ENCODE assay signal across 26 cellular contexts in the genomic region with DNA sequence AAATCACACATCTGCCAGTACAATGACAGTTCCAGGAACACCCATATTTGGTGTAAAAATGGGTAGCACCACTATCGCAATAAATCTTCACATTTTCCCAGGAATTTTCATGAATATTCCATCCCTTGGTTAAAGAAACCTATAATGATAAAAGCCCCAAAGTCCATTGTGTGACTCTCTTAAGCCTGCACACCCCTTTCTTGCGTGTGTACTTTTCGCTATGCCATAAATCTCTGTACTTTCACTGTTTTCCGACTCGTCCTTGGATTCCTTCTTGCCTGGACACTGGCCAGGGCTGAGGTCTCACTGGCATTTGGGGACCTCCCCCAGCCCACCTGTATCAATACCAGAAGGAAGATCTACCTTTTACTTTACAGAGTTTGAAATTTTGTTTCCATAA.
"Had no signal": no experiment of that assay in that cellular context is flagged by ENCODE, and none has a peak within 500 bp of the region (broad histone marks: within the 10 kb centered on the region; RNA-seq: fewer than 3 reads in every experiment).

No MANE protein-coding gene starts in this region.

- H3K4me1 ChIP-seq: colonic mucosa, esophagus muscularis mucosa, esophagus squamous epithelium, foreskin keratinocyte, gastrocnemius medialis, gastroesophageal sphincter had no signal

- H3K4me3 Mint-ChIP-seq: dendritic cell treated with granulocyte-macrophage colony-stimulating factor and Interleukin-4, amounts not matched to agents 40 ng/mL and 50 ng/mL, for 4 days; effector memory CD8-positive, alpha-beta T cell; endodermal cell had no signal

- H3K36me3 ChIP-seq: colonic mucosa, esophagus muscularis mucosa, esophagus squamous epithelium, gastrocnemius medialis, gastroesophageal sphincter, heart left ventricle, heart right ventricle had no signal

- H3K4me3 ChIP-seq: colonic mucosa, coronary artery, dorsolateral prefrontal cortex, esophagus muscularis mucosa, esophagus squamous epithelium, gastrocnemius medialis, gastroesophageal sphincter, heart left ventricle, heart right ventricle had no signal

- H3K9me3 ChIP-seq: colonic mucosa, esophagus muscularis mucosa, esophagus squamous epithelium, gastrocnemius medialis, gastroesophageal sphincter had no signal

- FAIRE-seq: endometrium, frontal cortex had no signal

- DNase-seq: colonic mucosa; cortex of kidney; dermis blood vessel endothelial cell; dorsolateral prefrontal cortex; effector CD4-positive, alpha-beta T cell; effector CD8-positive, alpha-beta T cell; effector memory CD4-positive, alpha-beta T cell; effector memory CD8-positive, alpha-beta T cell; endodermal cell; erythroblast; esophagus squamous epithelium; foreskin fibroblast; foreskin keratinocyte; foreskin melanocyte; gastrocnemius medialis; glutamatergic neuron; head of caudate nucleus; heart left ventricle; heart right ventricle had no signal

- ATAC-seq: effector memory CD8-positive, alpha-beta T cell; esophagus mucosa; foreskin keratinocyte; gastrocnemius medialis; gastroesophageal sphincter had no signal

- H3K9me3 Mint-ChIP-seq: effector memory CD8-positive, alpha-beta T cell had no signal

- H3K27ac Mint-ChIP-seq: dendritic cell treated with granulocyte-macrophage colony-stimulating factor and Interleukin-4, amounts not matched to agents 40 ng/mL and 50 ng/mL, for 4 days; effector memory CD8-positive, alpha-beta T cell; endodermal cell had no signal
